Comparison of ENCODE assay signal across 10 cellular contexts in genomic region chr20:2812189-2812588, GRCh38. TPM values are rescaled to one million over a fixed set of nuclear protein-coding genes. Genes with fewer than 3 reads are reported as not detected.
"Had no signal": no experiment of that assay in that cellular context is flagged by ENCODE, and none has a peak within 500 bp of the region (broad histone marks: within the 10 kb centered on the region; RNA-seq: fewer than 3 reads in every experiment).

No MANE protein-coding gene starts in this region.

- H3K4me2 ChIP-seq: GM23338 had no signal

- H3K4me1 ChIP-seq: HAP-1 had no signal

- H3K4me3 ChIP-seq: GM23338, HAP-1 had no signal

- H3K27ac Mint-ChIP-seq: GM23338, HFFc6, IgD-negative memory B cell had no signal

- H3K4me1 Mint-ChIP-seq: GM23338 had no signal

- H3K36me3 Mint-ChIP-seq: IgD-negative memory B cell had no signal

- H2AFZ ChIP-seq: GM23338 had no signal

- H3K27ac ChIP-seq: HL-60 had no signal

- DNase-seq: HFFc6, KG1 had no signal

- H3K4me3 Mint-ChIP-seq: GM23338, HFFc6, IgD-negative memory B cell had no signal

- FAIRE-seq: H1, H54, HepG2 had no signal

- H3K36me3 ChIP-seq: HAP-1 had no signal

- ATAC-seq: GM23338, HepG2 had no signal

RNA-seq across cellular contexts. Expression of gene C20orf141, which starts 2.6 kb away (rescaled TPM):
- total RNA-seq: GM23338, H1, HepG2, HFFc6 had no signal
- polyA plus RNA-seq: GM23338, H1, HepG2, IgD-negative memory B cell had no signal

RNA-seq across cellular contexts. Expression of gene TMEM239, which starts 4.0 kb away (rescaled TPM):
- total RNA-seq: GM23338, H1, HepG2, HFFc6, HT1080 had no signal
- polyA plus RNA-seq: GM23338, H1, HepG2, IgD-negative memory B cell had no signal

RNA-seq across cellular contexts. Expression of gene CPXM1, which starts 11.8 kb away (rescaled TPM):
- total RNA-seq: HepG2, HT1080 had no signal
